In genomic region chr3:142447852-142448315, GRCh38 we compare ENCODE assay signal across 1 cellular context.
TF ChIP-seq lines count a peak whose summit lies in the region.

A gene with protein sequence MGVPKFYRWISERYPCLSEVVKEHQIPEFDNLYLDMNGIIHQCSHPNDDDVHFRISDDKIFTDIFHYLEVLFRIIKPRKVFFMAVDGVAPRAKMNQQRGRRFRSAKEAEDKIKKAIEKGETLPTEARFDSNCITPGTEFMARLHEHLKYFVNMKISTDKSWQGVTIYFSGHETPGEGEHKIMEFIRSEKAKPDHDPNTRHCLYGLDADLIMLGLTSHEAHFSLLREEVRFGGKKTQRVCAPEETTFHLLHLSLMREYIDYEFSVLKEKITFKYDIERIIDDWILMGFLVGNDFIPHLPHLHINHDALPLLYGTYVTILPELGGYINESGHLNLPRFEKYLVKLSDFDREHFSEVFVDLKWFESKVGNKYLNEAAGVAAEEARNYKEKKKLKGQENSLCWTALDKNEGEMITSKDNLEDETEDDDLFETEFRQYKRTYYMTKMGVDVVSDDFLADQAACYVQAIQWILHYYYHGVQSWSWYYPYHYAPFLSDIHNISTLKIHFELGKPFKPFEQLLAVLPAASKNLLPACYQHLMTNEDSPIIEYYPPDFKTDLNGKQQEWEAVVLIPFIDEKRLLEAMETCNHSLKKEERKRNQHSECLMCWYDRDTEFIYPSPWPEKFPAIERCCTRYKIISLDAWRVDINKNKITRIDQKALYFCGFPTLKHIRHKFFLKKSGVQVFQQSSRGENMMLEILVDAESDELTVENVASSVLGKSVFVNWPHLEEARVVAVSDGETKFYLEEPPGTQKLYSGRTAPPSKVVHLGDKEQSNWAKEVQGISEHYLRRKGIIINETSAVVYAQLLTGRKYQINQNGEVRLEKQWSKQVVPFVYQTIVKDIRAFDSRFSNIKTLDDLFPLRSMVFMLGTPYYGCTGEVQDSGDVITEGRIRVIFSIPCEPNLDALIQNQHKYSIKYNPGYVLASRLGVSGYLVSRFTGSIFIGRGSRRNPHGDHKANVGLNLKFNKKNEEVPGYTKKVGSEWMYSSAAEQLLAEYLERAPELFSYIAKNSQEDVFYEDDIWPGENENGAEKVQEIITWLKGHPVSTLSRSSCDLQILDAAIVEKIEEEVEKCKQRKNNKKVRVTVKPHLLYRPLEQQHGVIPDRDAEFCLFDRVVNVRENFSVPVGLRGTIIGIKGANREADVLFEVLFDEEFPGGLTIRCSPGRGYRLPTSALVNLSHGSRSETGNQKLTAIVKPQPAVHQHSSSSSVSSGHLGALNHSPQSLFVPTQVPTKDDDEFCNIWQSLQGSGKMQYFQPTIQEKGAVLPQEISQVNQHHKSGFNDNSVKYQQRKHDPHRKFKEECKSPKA (N-terminal part only) (minus strand): TSS chr3:142448037. CDS start chr3:142447944, 93 bp downstream.

TF ChIP-seq in HepG2, 621 proteins besides CTCF, POLR2A, EP300 and RAD21 (continued from another document and continues in another):
- TF ChIP-seq, protein P1, sequence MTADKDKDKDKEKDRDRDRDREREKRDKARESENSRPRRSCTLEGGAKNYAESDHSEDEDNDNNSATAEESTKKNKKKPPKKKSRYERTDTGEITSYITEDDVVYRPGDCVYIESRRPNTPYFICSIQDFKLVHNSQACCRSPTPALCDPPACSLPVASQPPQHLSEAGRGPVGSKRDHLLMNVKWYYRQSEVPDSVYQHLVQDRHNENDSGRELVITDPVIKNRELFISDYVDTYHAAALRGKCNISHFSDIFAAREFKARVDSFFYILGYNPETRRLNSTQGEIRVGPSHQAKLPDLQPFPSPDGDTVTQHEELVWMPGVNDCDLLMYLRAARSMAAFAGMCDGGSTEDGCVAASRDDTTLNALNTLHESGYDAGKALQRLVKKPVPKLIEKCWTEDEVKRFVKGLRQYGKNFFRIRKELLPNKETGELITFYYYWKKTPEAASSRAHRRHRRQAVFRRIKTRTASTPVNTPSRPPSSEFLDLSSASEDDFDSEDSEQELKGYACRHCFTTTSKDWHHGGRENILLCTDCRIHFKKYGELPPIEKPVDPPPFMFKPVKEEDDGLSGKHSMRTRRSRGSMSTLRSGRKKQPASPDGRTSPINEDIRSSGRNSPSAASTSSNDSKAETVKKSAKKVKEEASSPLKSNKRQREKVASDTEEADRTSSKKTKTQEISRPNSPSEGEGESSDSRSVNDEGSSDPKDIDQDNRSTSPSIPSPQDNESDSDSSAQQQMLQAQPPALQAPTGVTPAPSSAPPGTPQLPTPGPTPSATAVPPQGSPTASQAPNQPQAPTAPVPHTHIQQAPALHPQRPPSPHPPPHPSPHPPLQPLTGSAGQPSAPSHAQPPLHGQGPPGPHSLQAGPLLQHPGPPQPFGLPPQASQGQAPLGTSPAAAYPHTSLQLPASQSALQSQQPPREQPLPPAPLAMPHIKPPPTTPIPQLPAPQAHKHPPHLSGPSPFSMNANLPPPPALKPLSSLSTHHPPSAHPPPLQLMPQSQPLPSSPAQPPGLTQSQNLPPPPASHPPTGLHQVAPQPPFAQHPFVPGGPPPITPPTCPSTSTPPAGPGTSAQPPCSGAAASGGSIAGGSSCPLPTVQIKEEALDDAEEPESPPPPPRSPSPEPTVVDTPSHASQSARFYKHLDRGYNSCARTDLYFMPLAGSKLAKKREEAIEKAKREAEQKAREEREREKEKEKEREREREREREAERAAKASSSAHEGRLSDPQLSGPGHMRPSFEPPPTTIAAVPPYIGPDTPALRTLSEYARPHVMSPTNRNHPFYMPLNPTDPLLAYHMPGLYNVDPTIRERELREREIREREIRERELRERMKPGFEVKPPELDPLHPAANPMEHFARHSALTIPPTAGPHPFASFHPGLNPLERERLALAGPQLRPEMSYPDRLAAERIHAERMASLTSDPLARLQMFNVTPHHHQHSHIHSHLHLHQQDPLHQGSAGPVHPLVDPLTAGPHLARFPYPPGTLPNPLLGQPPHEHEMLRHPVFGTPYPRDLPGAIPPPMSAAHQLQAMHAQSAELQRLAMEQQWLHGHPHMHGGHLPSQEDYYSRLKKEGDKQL (CRISPR knock-in tag; IDR thresholded peaks at IDR 0.05; ENCODE audit: low read depth): no peak
- no peak; the same call in 1 of the 2 replicates for TF ChIP-seq ZNF367 (CRISPR knock-in tag; IDR thresholded peaks at IDR 0.05; ENCODE audit: borderline replicate concordance)
- TF ChIP-seq SMARCC2 (IDR thresholded peaks at IDR 0.05): no peak
- no peak for TF ChIP-seq HOXA9 (CRISPR knock-in tag; IDR thresholded peaks at IDR 0.05; ENCODE audit: borderline replicate concordance)
- TF ChIP-seq MBNL3 (CRISPR knock-in tag; conservative IDR thresholded peaks at IDR 0.05): no peak
- no peak for TF ChIP-seq ZBTB21 (CRISPR knock-in tag; IDR thresholded peaks at IDR 0.05)
- TF ChIP-seq, protein P2, sequence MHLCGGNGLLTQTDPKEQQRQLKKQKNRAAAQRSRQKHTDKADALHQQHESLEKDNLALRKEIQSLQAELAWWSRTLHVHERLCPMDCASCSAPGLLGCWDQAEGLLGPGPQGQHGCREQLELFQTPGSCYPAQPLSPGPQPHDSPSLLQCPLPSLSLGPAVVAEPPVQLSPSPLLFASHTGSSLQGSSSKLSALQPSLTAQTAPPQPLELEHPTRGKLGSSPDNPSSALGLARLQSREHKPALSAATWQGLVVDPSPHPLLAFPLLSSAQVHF (CRISPR knock-in tag; IDR thresholded peaks at IDR 0.05): no peak
- peak; percentile 48; the same call in 1 of the 2 replicates for TF ChIP-seq DR1 (CRISPR knock-in tag; IDR thresholded peaks at IDR 0.05)
- peak; percentile 85 for TF ChIP-seq CREM (IDR thresholded peaks at IDR 0.05)
- TF ChIP-seq CREM (CRISPR knock-in tag; IDR thresholded peaks at IDR 0.05): peak; percentile 81
- TF ChIP-seq, protein P3, sequence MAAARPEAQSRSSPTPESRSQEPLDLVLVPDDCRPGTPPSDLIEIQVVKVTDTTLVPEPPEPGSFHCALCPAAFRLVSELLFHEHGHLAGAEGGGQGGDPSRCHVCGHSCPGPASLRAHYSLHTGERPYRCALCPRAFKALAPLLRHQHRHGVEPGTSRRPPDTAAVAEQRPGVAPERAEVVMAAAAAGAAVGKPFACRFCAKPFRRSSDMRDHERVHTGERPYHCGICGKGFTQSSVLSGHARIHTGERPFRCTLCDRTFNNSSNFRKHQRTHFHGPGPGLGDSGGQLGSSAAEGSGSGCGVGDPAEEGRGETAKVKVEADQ (CRISPR knock-in tag; IDR thresholded peaks at IDR 0.05; ENCODE audit: borderline replicate concordance): peak; percentile 87; the same call in 1 of the 2 replicates
- TF ChIP-seq ZNF44 (CRISPR knock-in tag; IDR thresholded peaks at IDR 0.05): peak; percentile 85
- no peak for TF ChIP-seq RAD51 (IDR thresholded peaks at IDR 0.05; ENCODE audit: borderline replicate concordance)
- no peak for TF ChIP-seq ZNF569 (CRISPR knock-in tag; IDR thresholded peaks at IDR 0.05; ENCODE audit: borderline replicate concordance)
- TF ChIP-seq IKZF1 (IDR thresholded peaks at IDR 0.05): no peak
- no peak for TF ChIP-seq KLF9 (CRISPR knock-in tag; IDR thresholded peaks at IDR 0.05; ENCODE audit: low read depth)
- TF ChIP-seq DMTF1 (CRISPR knock-in tag; IDR thresholded peaks at IDR 0.05): no peak
- TF ChIP-seq ZNF878 (CRISPR knock-in tag; IDR thresholded peaks at IDR 0.05): no peak
- peak; percentile 63 for TF ChIP-seq POGK (CRISPR knock-in tag; conservative IDR thresholded peaks at IDR 0.05)
- TF ChIP-seq ARNT2 (CRISPR knock-in tag; IDR thresholded peaks at IDR 0.05; ENCODE audit: low read depth): peak; percentile 37; the same call in 1 of the 2 replicates
- peak; percentile 82; the same call in 1 of the 2 replicates for TF ChIP-seq KDM5A (IDR thresholded peaks at IDR 0.05; ENCODE audit: borderline replicate concordance, low read length)
- 0 out of 2 replicates have a peak, but pooled peaks have one; percentile 59 for TF ChIP-seq NAIF1 (CRISPR knock-in tag; IDR thresholded peaks at IDR 0.05; ENCODE audit: borderline replicate concordance)
- TF ChIP-seq SNAI1 (CRISPR knock-in tag; IDR thresholded peaks at IDR 0.05; ENCODE audit: borderline replicate concordance): no peak
- no peak for TF ChIP-seq ZNF589 (CRISPR knock-in tag; conservative IDR thresholded peaks at IDR 0.05)
- TF ChIP-seq ZNF713 (CRISPR knock-in tag; IDR thresholded peaks at IDR 0.05): no peak
- peak; percentile 86 for TF ChIP-seq ARID4A (CRISPR knock-in tag; IDR thresholded peaks at IDR 0.05; ENCODE audit: borderline replicate concordance)
- TF ChIP-seq ATF3 (CRISPR knock-in tag; IDR thresholded peaks at IDR 0.05): peak; percentile 46; the same call in 1 of the 2 replicates
- no peak for TF ChIP-seq EED (CRISPR knock-in tag; IDR thresholded peaks at IDR 0.05)
- TF ChIP-seq, protein P4, sequence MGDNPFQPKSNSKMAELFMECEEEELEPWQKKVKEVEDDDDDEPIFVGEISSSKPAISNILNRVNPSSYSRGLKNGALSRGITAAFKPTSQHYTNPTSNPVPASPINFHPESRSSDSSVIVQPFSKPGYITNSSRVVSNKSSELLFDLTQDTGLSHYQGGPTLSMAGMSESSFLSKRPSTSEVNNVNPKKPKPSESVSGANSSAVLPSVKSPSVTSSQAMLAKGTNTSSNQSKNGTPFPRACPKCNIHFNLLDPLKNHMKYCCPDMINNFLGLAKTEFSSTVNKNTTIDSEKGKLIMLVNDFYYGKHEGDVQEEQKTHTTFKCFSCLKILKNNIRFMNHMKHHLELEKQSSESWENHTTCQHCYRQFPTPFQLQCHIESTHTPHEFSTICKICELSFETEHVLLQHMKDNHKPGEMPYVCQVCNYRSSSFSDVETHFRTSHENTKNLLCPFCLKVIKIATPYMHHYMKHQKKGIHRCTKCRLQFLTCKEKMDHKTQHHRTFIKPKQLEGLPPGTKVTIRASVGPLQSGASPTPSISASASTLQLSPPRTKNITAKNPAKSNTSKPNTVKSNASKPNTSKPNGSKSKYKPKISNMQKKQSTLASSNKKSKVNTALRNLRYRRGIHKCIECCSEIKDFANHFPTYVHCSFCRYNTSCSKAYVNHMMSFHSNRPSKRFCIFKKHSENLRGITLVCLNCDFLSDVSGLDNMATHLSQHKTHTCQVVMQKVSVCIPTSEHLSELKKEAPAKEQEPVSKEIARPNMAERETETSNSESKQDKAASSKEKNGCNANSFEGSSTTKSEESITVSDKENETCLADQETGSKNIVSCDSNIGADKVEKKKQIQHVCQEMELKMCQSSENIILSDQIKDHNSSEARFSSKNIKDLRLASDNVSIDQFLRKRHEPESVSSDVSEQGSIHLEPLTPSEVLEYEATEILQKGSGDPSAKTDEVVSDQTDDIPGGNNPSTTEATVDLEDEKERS (CRISPR knock-in tag; IDR thresholded peaks at IDR 0.05): 0 out of 2 replicates have a peak, but pooled peaks have one; percentile 48
- TF ChIP-seq CHD2 (IDR thresholded peaks at IDR 0.05; ENCODE audit: low read depth, low read length): peak; percentile 82
- peak; percentile 73; the same call in 1 of the 2 replicates for TF ChIP-seq EEA1 (CRISPR knock-in tag; IDR thresholded peaks at IDR 0.05; ENCODE audit: borderline replicate concordance)
- no peak for TF ChIP-seq ZNF775 (CRISPR knock-in tag; IDR thresholded peaks at IDR 0.05; ENCODE audit: borderline replicate concordance)
- no peak for TF ChIP-seq SMAD9 (CRISPR knock-in tag; IDR thresholded peaks at IDR 0.05)
- TF ChIP-seq SSRP1 (CRISPR knock-in tag; IDR thresholded peaks at IDR 0.05): no peak
